ENCODE assay signal across 9 cellular contexts in the genomic region with DNA sequence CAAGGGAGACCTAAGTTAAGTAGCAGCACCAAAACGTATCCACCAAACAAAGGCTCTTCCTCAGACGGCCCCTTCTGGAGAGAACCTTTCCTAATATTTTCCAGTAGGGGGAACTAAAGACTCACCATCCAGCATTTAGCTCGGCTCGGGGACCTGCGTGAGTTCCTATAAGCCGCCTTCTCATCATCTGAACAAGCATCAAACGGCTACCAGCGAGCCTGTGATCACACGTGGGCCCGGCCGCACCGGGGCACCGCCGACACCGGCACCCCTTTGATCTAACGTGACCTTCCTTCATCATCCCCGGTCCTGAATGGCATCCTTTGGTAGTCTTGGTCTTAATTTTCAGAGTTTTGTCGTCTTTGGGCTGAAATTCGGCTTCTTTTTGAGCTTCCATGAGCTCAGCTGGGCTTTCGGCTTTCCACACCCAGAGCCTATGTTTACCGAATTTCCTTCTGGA. TPM values are rescaled to one million over a fixed set of nuclear protein-coding genes. Genes with fewer than 3 reads are reported as not detected.
DNase-seq lines count a peak whose midpoint lies in the region; ATAC-seq and TF ChIP-seq lines count a peak whose summit lies in the region.
"Had no signal": no experiment of that assay in that cellular context is flagged by ENCODE, and none has a peak within 500 bp of the region (broad histone marks: within the 10 kb centered on the region; RNA-seq: fewer than 3 reads in every experiment).

No MANE protein-coding gene starts in this region.

- no peak overlapping the region for H3K27ac ChIP-seq in PC-9
- peak overlapping the region; percentile 45 for H3K27ac ChIP-seq in temporal lobe (ENCODE audit: low read depth, low read length)

- CTCF ChIA-PET in PC-9 (lab: Charles Lee), result interaction anchor here (1.3 kb wide), 1 partner anchor 1607 kb away, joined by 9 read pairs; no protein-coding TSS in a partner anchor

- H4K20me1 ChIP-seq in Loucy (ENCODE audit: insufficient read depth, low read length, poor library complexity, severe bottlenecking), result no peaks in the 10 kb centered on the region
- no peaks in the 10 kb centered on the region for H4K20me1 ChIP-seq in PC-9 (ENCODE audit: insufficient read depth)

- BruUV-seq in PC-9 (replicated peaks; lab: Mats Ljungman, UMichigan), result no TSS peak

- H3K27me3 ChIP-seq in Loucy (ENCODE audit: insufficient read depth, low read length, poor library complexity, severe bottlenecking) (no peaks in the 10 kb centered on the region), PC-9 (ENCODE audit: insufficient read depth, low read depth) (peaks cover 7% of the 10 kb centered on the region; the same call in 1 of the 2 replicates)

- H3F3A ChIP-seq in Loucy (ENCODE audit: low read depth) (no peaks in the 10 kb centered on the region), PC-9 (ENCODE audit: insufficient read depth, low read depth) (no peaks in the 10 kb centered on the region)

- no peaks in the 10 kb centered on the region for H3K9me3 ChIP-seq in Loucy (ENCODE audit: insufficient read depth, low read depth, low read length)
- no peaks in the 10 kb centered on the region for H3K9me3 ChIP-seq in PC-9 (ENCODE audit: insufficient read depth, low read depth)

- DNase-seq in Right ventricle myocardium inferior (ENCODE audit: missing footprints) (peak; percentile 74), cardiac septum (ENCODE audit: low spot score) (no peak), PC-9 (peak in 1 of 2 experiments; percentile 45), dermis blood vessel endothelial cell (peak; percentile 83), left kidney (ENCODE audit: low read depth, low spot score) (peak; percentile 97)
- DNase-seq in activated CD4-positive, CD25-positive, alpha-beta regulatory T cell (lab: John Stamatoyannopoulos, UW), result no peak
- DNase-seq: naive B cell had no signal

- no peaks in the 10 kb centered on the region for H3K36me3 ChIP-seq in Loucy (ENCODE audit: insufficient read depth, low read length)
- H3K36me3 ChIP-seq in PC-9 (ENCODE audit: low read depth), result no peaks in the 10 kb centered on the region

- H3K4me3 ChIP-seq in Loucy (ENCODE audit: low read length, poor library complexity, severe bottlenecking) (no peak overlapping the region), PC-9 (no peak overlapping the region)

- peak; percentile 92 for ATAC-seq in Right ventricle myocardium inferior

- POLR2A ChIA-PET in PC-9 (lab: Charles Lee; ENCODE audit: unreplicated experiment), result interaction anchor here (0.6 kb wide), 1 partner anchor 1552 kb away, joined by 3 read pairs; no protein-coding TSS in a partner anchor

- H3K4me2 ChIP-seq in Loucy (ENCODE audit: low read depth, low read length, poor library complexity, severe bottlenecking), result no peak overlapping the region
- H3K4me2 ChIP-seq in PC-9, result no peak overlapping the region

- no peak overlapping the region for H3K9ac ChIP-seq in Loucy (ENCODE audit: low read depth, low read length, poor library complexity, severe bottlenecking)

- H2AFZ ChIP-seq in Loucy (ENCODE audit: low read length) (no peak overlapping the region), PC-9 (no peak overlapping the region)

- peak; percentile 47 for TF ChIP-seq CTCF in Loucy (conservative IDR thresholded peaks at IDR 0.05; ENCODE audit: low read length)
- TF ChIP-seq CTCF in PC-9 (conservative IDR thresholded peaks at IDR 0.05), result peak; percentile 62

- H3K79me2 ChIP-seq in Loucy (ENCODE audit: insufficient read depth, low read length) (no peaks in the 10 kb centered on the region), PC-9 (ENCODE audit: low read depth) (no peaks in the 10 kb centered on the region)

- H3K4me1 ChIP-seq in Loucy (ENCODE audit: insufficient read depth, low read length, poor library complexity, severe bottlenecking) (no peaks in the 10 kb centered on the region), PC-9 (replicated peaks; ENCODE audit: insufficient read depth) (no peaks in the 10 kb centered on the region)

- intact Hi-C loops in Right ventricle myocardium inferior (cut with DNase I), result loop anchor here (2.0 to 5.0 kb wide), 2 partner anchors 216 to 1604 kb away; no protein-coding TSS in a partner anchor
- intact Hi-C loops in cardiac septum (cut with DNase I), result loop anchor here (2.0 to 10.0 kb wide), 2 partner anchors 216 to 1606 kb away; no protein-coding TSS in a partner anchor
- intact Hi-C loops in PC-9 (cut with micrococcal nuclease; ENCODE audit: unreplicated experiment), result loop anchor here (1.0 to 2.0 kb wide), 2 partner anchors 216 to 1607 kb away; no protein-coding TSS in a partner anchor

- H3K9me2 ChIP-seq in Loucy (replicated peaks; ENCODE audit: low read depth, low read length) (no peaks in the 10 kb centered on the region), PC-9 (ENCODE audit: insufficient read depth) (no peaks in the 10 kb centered on the region)

RNA-seq across cellular contexts. Expression of gene ROBO2, which starts 1.4 kb away (rescaled TPM):
- total RNA-seq in Right ventricle myocardium inferior, result 0.14 TPM
- 0.11 TPM for total RNA-seq in cardiac septum
- 0.23 and 0.39 TPM in 2 replicates for total RNA-seq in PC-9 (2021)
- total RNA-seq in dermis blood vessel endothelial cell, result not detected in 2 replicates
- total RNA-seq in temporal lobe, result 253 TPM

Comparison
In these comparisons a context has a peak if more than half of its experiments do, and no peak if none do; other contexts are left out.
1. DNase-seq: peak in Right ventricle myocardium inferior (single experiment), dermis blood vessel endothelial cell (single experiment) and left kidney (single experiment); none in cardiac septum (single experiment) and activated CD4-positive, CD25-positive, alpha-beta regulatory T cell (0 of 4).
2. RNA of gene ROBO2, which starts 1.4 kb away (total RNA-seq): 253 TPM in temporal lobe (single experiment); 0.23 to 0.39 TPM in PC-9, 0.14 TPM in Right ventricle myocardium inferior (single experiment), 0.11 TPM in cardiac septum (single experiment) and not detected in dermis blood vessel endothelial cell; every median in the first group is over 100 times any median in the second.